In genomic region chr7:128202287-128202957, GRCh38 we compare ENCODE assay signal across 31 cellular contexts. TPM values are rescaled to one million over a fixed set of nuclear protein-coding genes. Genes with fewer than 3 reads are reported as not detected.
DNase-seq lines count a peak whose midpoint lies in the region; ATAC-seq and TF ChIP-seq lines count a peak whose summit lies in the region.
"Had no signal": no experiment of that assay in that cellular context is flagged by ENCODE, and none has a peak within 500 bp of the region (broad histone marks: within the 10 kb centered on the region; RNA-seq: fewer than 3 reads in every experiment).

No MANE protein-coding gene starts in this region.

- peak; percentile 41 for DNase-seq in activated CD8-positive, alpha-beta memory T cell treated with anti-CD3 and anti-CD28 coated beads for 24 hours
- no peak for DNase-seq in activated CD8-positive, alpha-beta memory T cell treated with anti-CD3 and anti-CD28 coated beads, Interleukin-2, amount 50 U/mL, for 4 hours
- DNase-seq in T-cell (no peak), endothelial cell (ENCODE audit: low spot score) (no peak), osteoblast (ENCODE audit: insufficient read length, low spot score, missing footprints) (peak; percentile 68), NCI-H2107 (lab: John Stamatoyannopoulos, UW) (no peak), MG63 (no peak), nucleus accumbens (lab: John Stamatoyannopoulos, UW) (no peak)
- DNase-seq: activated CD4-positive, alpha-beta T cell treated with anti-CD3 and anti-CD28 coated beads, Interleukin-2, amount 50 U/mL, for 1 hour; activated gamma-delta T cell treated with Interleukin-2 at 50 U/mL for 16 hours; amniotic stem cell; BE2C; Caco-2; DMS79 treated with DMSO at 0.1 percent for 48 hours; Kasumi-1; left lung; NCI-H1092 treated with DMSO at 0.1 percent for 48 hours; NCI-H2029 treated with DMSO at 0.1 percent for 48 hours; NK-92 treated with Interleukin-12 subunit alpha and Interleukin-12 subunit beta, amount 100 ng/mL, for 24 hours; small intestine; stimulated activated CD4-positive, alpha-beta T cell treated with anti-CD3 and anti-CD28 coated beads, Interleukin-2, amount 100 ng/mL, for 48 hours; stimulated activated naive CD4-positive, alpha-beta T cell treated with Interleukin-2 at 50 U/mL for 16 hours; thyroid gland had no signal

- no peak overlapping the region for H2AFZ ChIP-seq in osteoblast (ENCODE audit: low read length)

- peak overlapping the region in 2 of 3 donors; percentile 64 to 80 for H3K4me3 Mint-ChIP-seq in T-cell
- H3K4me3 Mint-ChIP-seq in endothelial cell (ENCODE audit: unreplicated experiment) = peak overlapping the region; percentile 38

- H3K27me3 ChIP-seq in osteoblast (ENCODE audit: insufficient read depth, low read length) (peaks cover 58% of the 10 kb centered on the region), MG63 (no peaks in the 10 kb centered on the region)

- no peak for TF ChIP-seq CTCF in endothelial cell (IDR thresholded peaks at IDR 0.05; ENCODE audit: unreplicated experiment)
- no peak for TF ChIP-seq CTCF in osteoblast (IDR thresholded peaks at IDR 0.05; ENCODE audit: extremely low read depth, low read depth, low read length)

- no peaks in the 10 kb centered on the region for H4K20me1 ChIP-seq in osteoblast (ENCODE audit: insufficient read depth, low read length)

- H3K27ac ChIP-seq in osteoblast (ENCODE audit: low read depth, low read length) = no peak overlapping the region
- H3K27ac ChIP-seq: left lung, neutrophil, SJSA1, thyroid gland, VCaP had no signal

- CTCF ChIA-PET in T-cell (lab: Charles Lee) = interaction anchor here in 1 of 2 donors (0.6 kb wide), 1 partner anchor 176 kb away, joined by 5 read pairs; no protein-coding TSS in a partner anchor

- H3K9me3 Mint-ChIP-seq in T-cell (no peaks in the 10 kb centered on the region), endothelial cell (ENCODE audit: unreplicated experiment) (no peaks in the 10 kb centered on the region)

- no peaks in the 10 kb centered on the region for H3K79me2 ChIP-seq in osteoblast (ENCODE audit: insufficient read depth, low read length)

- no peaks in the 10 kb centered on the region for H3K4me1 ChIP-seq in osteoblast (ENCODE audit: insufficient read depth, low read length)
- H3K4me1 ChIP-seq: Caco-2, SJSA1 had no signal

- POLR2A ChIA-PET in T-cell (lab: Charles Lee) = no interaction called here

- H3K27me3 Mint-ChIP-seq in T-cell (peaks cover 47 to 60% of the 10 kb centered on the region in 2 donors), endothelial cell (ENCODE audit: unreplicated experiment) (peaks cover 12% of the 10 kb centered on the region)

- H3K36me3 Mint-ChIP-seq in T-cell (no peaks in the 10 kb centered on the region), endothelial cell (ENCODE audit: low read depth, unreplicated experiment) (no peaks in the 10 kb centered on the region)

- ATAC-seq in T-cell (replicated peaks in 1 of 4) = no peak
- ATAC-seq: left lung, Panc1 had no signal

- H3K27ac Mint-ChIP-seq in T-cell = peak overlapping the region in 1 of 2 donors; percentile 15
- H3K27ac Mint-ChIP-seq in endothelial cell (ENCODE audit: unreplicated experiment) = no peak overlapping the region

- H3K36me3 ChIP-seq in osteoblast (ENCODE audit: insufficient read depth, low read length) = no peaks in the 10 kb centered on the region
- H3K36me3 ChIP-seq in MG63 = no peaks in the 10 kb centered on the region
- H3K36me3 ChIP-seq: BE2C, left lung, neutrophil, SJSA1, thyroid gland had no signal

- no peaks in the 10 kb centered on the region for H3K9me3 ChIP-seq in osteoblast (ENCODE audit: low read depth, low read length)
- H3K9me3 ChIP-seq in MG63 = no peaks in the 10 kb centered on the region
- H3K9me3 ChIP-seq: BE2C, Caco-2, left lung, neutrophil, SJSA1, thyroid gland had no signal

- H3K4me2 ChIP-seq in osteoblast (ENCODE audit: insufficient read depth, low read length) = no peak overlapping the region

- no peak overlapping the region for H3K4me3 ChIP-seq in osteoblast (ENCODE audit: insufficient read depth, low read length)
- no peak overlapping the region for H3K4me3 ChIP-seq in MG63
- H3K4me3 ChIP-seq: left lung, SJSA1, thyroid gland had no signal

- H3K4me1 Mint-ChIP-seq in T-cell (peaks cover 15 to 16% (median 16%) of the 10 kb centered on the region in 3 donors), endothelial cell (ENCODE audit: unreplicated experiment) (peaks cover 27% of the 10 kb centered on the region)

RNA-seq across cellular contexts. Expression of gene LEP, which starts 38.7 kb away (rescaled TPM):
- total RNA-seq in T-cell = not detected
- not detected for total RNA-seq in endothelial cell (ENCODE audit: unreplicated experiment)
- under 0.01 and 0.36 TPM in 2 replicates for total RNA-seq in osteoblast
- not detected in 2 replicates for total RNA-seq in MG63 (2014; rRNA removed; shearing (Covaris generic); ENCODE audit: low replicate concordance)
- total RNA-seq: A172; Caco-2; endothelial cell of umbilical vein; pulmonary artery endothelial cell; SJSA1; T-helper 2 cell treated with Interferon-gamma antibody and Interleukin-4, amounts not matched to agents 100 ng/mL and 5 ng/mL, for 36 hours had no signal

Comparison
In these comparisons a context has a peak if more than half of its experiments do, and no peak if none do; other contexts are left out.
1. DNase-seq: peak in activated CD8-positive, alpha-beta memory T cell treated with anti-CD3 and anti-CD28 coated beads for 24 hours (single experiment) and osteoblast (single experiment); none in activated CD8-positive, alpha-beta memory T cell treated with anti-CD3 and anti-CD28 coated beads, Interleukin-2, amount 50 U/mL, for 4 hours (single experiment), T-cell (0 of 34), endothelial cell (single experiment), NCI-H2107 (single experiment), MG63 (single experiment) and nucleus accumbens (0 of 56).